In the genomic region with DNA sequence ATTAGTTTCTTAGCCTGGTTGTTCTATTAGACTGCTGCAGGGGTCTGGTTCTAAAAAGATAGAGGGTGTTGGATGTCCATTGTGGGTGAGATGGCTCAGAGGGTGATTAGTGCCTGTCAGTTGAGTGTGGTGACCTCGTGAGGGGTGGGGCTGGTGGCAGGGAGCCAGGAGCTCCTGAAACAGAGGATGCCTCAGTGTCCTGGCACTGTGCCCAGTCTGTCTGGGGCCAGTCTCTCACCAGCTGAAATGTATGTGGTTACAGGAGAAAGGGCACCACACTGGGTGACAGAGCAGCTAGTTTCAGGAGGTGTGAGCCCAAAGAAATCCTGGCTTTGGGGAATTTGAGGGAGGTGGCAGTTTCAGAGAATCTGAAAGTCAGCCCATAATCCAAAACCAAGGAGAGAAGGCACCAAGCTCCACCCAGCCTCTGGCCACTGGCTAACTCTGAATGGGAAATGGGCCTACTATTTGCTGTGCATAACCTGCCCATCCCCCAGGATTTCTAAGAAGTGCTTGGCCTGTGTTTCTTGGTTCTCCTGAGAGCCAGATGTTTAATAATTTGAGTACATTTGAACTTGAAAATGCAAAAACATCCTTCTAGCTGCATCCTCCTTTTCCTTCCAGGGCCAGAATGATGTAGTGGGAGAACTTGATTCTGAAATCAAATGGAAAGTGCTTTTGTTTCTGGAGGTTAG, we compare ENCODE assay signal across 9 cellular contexts.
DNase-seq lines count a peak whose midpoint lies in the region; ATAC-seq and TF ChIP-seq lines count a peak whose summit lies in the region.
"Had no signal": no experiment of that assay in that cellular context is flagged by ENCODE, and none has a peak within 500 bp of the region (broad histone marks: within the 10 kb centered on the region; RNA-seq: fewer than 3 reads in every experiment).

No MANE protein-coding gene starts in this region.

- H3K27ac ChIP-seq in RWPE1, result peak overlapping the region; percentile 47
- H3K27ac ChIP-seq in naive thymus-derived CD4-positive, alpha-beta T cell (ENCODE audit: low read depth, low read length), result no peak overlapping the region
- H3K27ac ChIP-seq: tibial artery had no signal

- no peaks in the 10 kb centered on the region for H3K36me3 ChIP-seq in MG63
- H3K36me3 ChIP-seq in naive thymus-derived CD4-positive, alpha-beta T cell (ENCODE audit: control insufficient read depth in 2 of 3, insufficient read depth in 3 of 3, low read length in 3 of 3), result no peaks in the 10 kb centered on the region
- H3K36me3 ChIP-seq: tibial artery had no signal

- H3K4me3 ChIP-seq in MG63, result no peak overlapping the region
- no peak overlapping the region for H3K4me3 ChIP-seq in naive thymus-derived CD4-positive, alpha-beta T cell (ENCODE audit: low read length)
- H3K4me3 ChIP-seq: tibial artery had no signal

- intact Hi-C loops in MCF 10A (cut with micrococcal nuclease), result loop anchor here (2.0 kb wide), 1 partner anchor 91 kb away; the partner anchor contains the start of gene B3GNT2
- intact Hi-C loops in naive thymus-derived CD4-positive, alpha-beta T cell (cut with micrococcal nuclease), result no loop called here

- no peaks in the 10 kb centered on the region for H3K27me3 ChIP-seq in MG63
- H3K27me3 ChIP-seq in naive thymus-derived CD4-positive, alpha-beta T cell (ENCODE audit: control insufficient read depth in 2 of 2, insufficient read depth in 2 of 2, low read length in 2 of 2), result no peaks in the 10 kb centered on the region
- H3K27me3 ChIP-seq: tibial artery had no signal

- H3K9me3 Mint-ChIP-seq in MCF 10A (ENCODE audit: unreplicated experiment), result peaks cover 18% of the 10 kb centered on the region
- peaks cover 0 to 18% (median 8%) of the 10 kb centered on the region in 11 donors for H3K9me3 Mint-ChIP-seq in naive thymus-derived CD4-positive, alpha-beta T cell

- H3K4me1 Mint-ChIP-seq in MCF 10A (ENCODE audit: insufficient read depth, unreplicated experiment), result peaks cover 17% of the 10 kb centered on the region
- peaks cover 3 to 9% (median 5%) of the 10 kb centered on the region in 7 donors for H3K4me1 Mint-ChIP-seq in naive thymus-derived CD4-positive, alpha-beta T cell

- CTCF ChIA-PET in RWPE1 (lab: Yijun Ruan, JAX) (interaction anchor here (0.6 kb wide), 1 partner anchor 69 kb away, joined by 4 read pairs; no protein-coding TSS in a partner anchor), MCF 10A (lab: Yijun Ruan, JAX) (interaction anchor here (0.5 to 1.1 kb wide), 5 partner anchors 57 to 389 kb away, joined by 3 to 4 read pairs (median 3); no protein-coding TSS in a partner anchor)
- CTCF ChIA-PET in naive thymus-derived CD4-positive, alpha-beta T cell (lab: Charles Lee), result no interaction called here

- DNase-seq in DMS 273 (lab: John Stamatoyannopoulos, UW; ENCODE audit: unreplicated experiment), result peak; percentile 77
- DNase-seq in MG63, result peak; percentile 77
- DNase-seq in RWPE1 (ENCODE audit: low spot score), result peak; percentile 77
- peak; percentile 92 for DNase-seq in MCF 10A (ENCODE audit: unreplicated experiment)
- no peak for DNase-seq in naive thymus-derived CD4-positive, alpha-beta T cell
- DNase-seq in pons (ENCODE audit: low spot score), result no peak

- POLR2A ChIA-PET in RWPE1 (lab: Yijun Ruan, JAX; ENCODE audit: low non-redundant PET), result no interaction called here
- POLR2A ChIA-PET in MCF 10A (lab: Yijun Ruan, JAX), result interaction anchor here (0.6 to 1.1 kb wide), 2 partner anchors 30 to 296 kb away, joined by 3 read pairs; no protein-coding TSS in a partner anchor
- POLR2A ChIA-PET in naive thymus-derived CD4-positive, alpha-beta T cell (lab: Charles Lee), result no interaction called here

- no TSS peak for BruUV-seq in MCF 10A (replicated peaks; lab: Mats Ljungman, UMichigan)

- H3K27ac Mint-ChIP-seq in MCF 10A (ENCODE audit: low read depth, unreplicated experiment), result no peak overlapping the region
- peak overlapping the region in 1 of 9 donors; percentile 83 for H3K27ac Mint-ChIP-seq in naive thymus-derived CD4-positive, alpha-beta T cell

- H3K4me1 ChIP-seq in naive thymus-derived CD4-positive, alpha-beta T cell (ENCODE audit: control insufficient read depth in 2 of 2, insufficient read depth in 2 of 2, low read length in 2 of 2), result peaks cover 0 to 7% of the 10 kb centered on the region in 2 donors

- no peaks in the 10 kb centered on the region for H3K36me3 Mint-ChIP-seq in MCF 10A (ENCODE audit: insufficient read depth, unreplicated experiment)
- H3K36me3 Mint-ChIP-seq in naive thymus-derived CD4-positive, alpha-beta T cell, result peaks cover 0 to 7% (median 3%) of the 10 kb centered on the region in 5 donors

- TF ChIP-seq CTCF in RWPE1 (conservative IDR thresholded peaks at IDR 0.05; ENCODE audit: low read depth) (no peak), MCF 10A (IDR thresholded peaks at IDR 0.05; ENCODE audit: unreplicated experiment) (no peak)

- peak; percentile 63 for ATAC-seq in GM21723 (IDR thresholded peaks at IDR 0.05; ENCODE audit: unreplicated experiment)
- ATAC-seq in naive thymus-derived CD4-positive, alpha-beta T cell, result peak; percentile 71
- ATAC-seq in HG03565 (IDR thresholded peaks at IDR 0.05; ENCODE audit: unreplicated experiment), result no peak

- no peaks in the 10 kb centered on the region for H3K27me3 Mint-ChIP-seq in MCF 10A (ENCODE audit: insufficient read depth, unreplicated experiment)
- H3K27me3 Mint-ChIP-seq in naive thymus-derived CD4-positive, alpha-beta T cell, result no peaks in the 10 kb centered on the region

- peaks cover 4% of the 10 kb centered on the region; the same call in 1 of the 2 replicates for H3K9me3 ChIP-seq in MG63
- peaks cover 0 to 10% (median 0%) of the 10 kb centered on the region in 3 experiments for H3K9me3 ChIP-seq in naive thymus-derived CD4-positive, alpha-beta T cell (ENCODE audit: control insufficient read depth in 2 of 3, low read length in 3 of 3)

- no peak overlapping the region for H3K4me3 Mint-ChIP-seq in MCF 10A (ENCODE audit: unreplicated experiment)
- H3K4me3 Mint-ChIP-seq in naive thymus-derived CD4-positive, alpha-beta T cell, result no peak overlapping the region

Comparison
In these comparisons a context has a peak if more than half of its experiments do, and no peak if none do; other contexts are left out.
1. DNase-seq: peak in DMS 273 (single experiment), MG63 (single experiment), RWPE1 (single experiment) and MCF 10A (single experiment); none in naive thymus-derived CD4-positive, alpha-beta T cell (0 of 9) and pons (single experiment).